27 cellular contexts compared by ENCODE assay signal in the genomic region with DNA sequence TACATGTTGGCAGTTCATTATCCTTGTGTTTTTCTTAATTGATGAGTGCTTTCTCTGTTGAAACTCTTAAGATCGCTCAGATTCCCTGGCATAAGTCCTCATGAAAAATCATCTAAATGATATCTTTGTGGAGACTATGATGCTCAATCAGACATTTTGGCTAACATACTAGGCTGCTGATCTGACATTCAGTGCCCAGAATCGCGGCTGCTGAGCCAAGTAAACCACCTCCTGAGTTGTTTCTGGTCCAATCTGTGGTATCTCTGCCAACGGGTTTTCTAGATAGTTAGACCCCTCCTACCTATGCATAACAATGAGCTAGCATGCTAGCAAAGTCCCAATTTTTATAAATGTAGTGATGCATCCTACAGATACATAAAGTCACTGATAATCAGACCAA.
"Had no signal": no experiment of that assay in that cellular context is flagged by ENCODE, and none has a peak within 500 bp of the region (broad histone marks: within the 10 kb centered on the region; RNA-seq: fewer than 3 reads in every experiment).

No MANE protein-coding gene starts in this region.

- DNase-seq: colonic mucosa; cortex of kidney; effector CD8-positive, alpha-beta T cell; effector memory CD8-positive, alpha-beta T cell; endodermal cell; erythroblast; esophagus squamous epithelium; foreskin fibroblast; foreskin melanocyte; gastrocnemius medialis; glutamatergic neuron; head of caudate nucleus; heart right ventricle; hippocampal formation; islet precursor cell; left cardiac atrium; left ventricle myocardium superior; mammary epithelial cell; mesendoderm; midbrain; naive B cell had no signal

- H3K9me3 Mint-ChIP-seq: dendritic cell treated with granulocyte-macrophage colony-stimulating factor and Interleukin-4, amounts not matched to agents 40 ng/mL and 50 ng/mL, for 4 days; endodermal cell had no signal

- H3K36me3 ChIP-seq: colonic mucosa, esophagus squamous epithelium, gastrocnemius medialis, heart right ventricle, left lung had no signal

- H3K27ac ChIP-seq: colonic mucosa, epithelial cell of prostate, esophagus squamous epithelium, gastrocnemius medialis, heart right ventricle, left lung had no signal

- H3K9me3 ChIP-seq: colonic mucosa, esophagus squamous epithelium, gastrocnemius medialis had no signal

- H3K27me3 ChIP-seq: colonic mucosa, esophagus squamous epithelium, gastrocnemius medialis, heart right ventricle, left lung had no signal

- H3K27ac Mint-ChIP-seq: dendritic cell treated with granulocyte-macrophage colony-stimulating factor and Interleukin-4, amounts not matched to agents 40 ng/mL and 50 ng/mL, for 4 days; effector memory CD8-positive, alpha-beta T cell; endodermal cell; memory B cell; naive B cell had no signal

- H3K4me1 Mint-ChIP-seq: memory B cell, naive B cell had no signal

- H3K27me3 Mint-ChIP-seq: dendritic cell treated with granulocyte-macrophage colony-stimulating factor and Interleukin-4, amounts not matched to agents 40 ng/mL and 50 ng/mL, for 4 days; effector memory CD8-positive, alpha-beta T cell; memory B cell; naive B cell had no signal

- H3K4me3 Mint-ChIP-seq: dendritic cell treated with granulocyte-macrophage colony-stimulating factor and Interleukin-4, amounts not matched to agents 40 ng/mL and 50 ng/mL, for 4 days; effector memory CD8-positive, alpha-beta T cell; endodermal cell; memory B cell; naive B cell had no signal

- H3K4me3 ChIP-seq: colonic mucosa, esophagus squamous epithelium, gastrocnemius medialis, heart right ventricle, left lung, lung had no signal

- H3K36me3 Mint-ChIP-seq: memory B cell, naive B cell had no signal

- ATAC-seq: effector memory CD8-positive, alpha-beta T cell; esophagus mucosa; gastrocnemius medialis; heart right ventricle; left cardiac atrium; left lung; left ventricle myocardium superior had no signal

- H3K4me1 ChIP-seq: colonic mucosa, esophagus squamous epithelium, gastrocnemius medialis, heart right ventricle, left lung had no signal
